ENCODE assay signal across 17 cellular contexts in the genomic region with DNA sequence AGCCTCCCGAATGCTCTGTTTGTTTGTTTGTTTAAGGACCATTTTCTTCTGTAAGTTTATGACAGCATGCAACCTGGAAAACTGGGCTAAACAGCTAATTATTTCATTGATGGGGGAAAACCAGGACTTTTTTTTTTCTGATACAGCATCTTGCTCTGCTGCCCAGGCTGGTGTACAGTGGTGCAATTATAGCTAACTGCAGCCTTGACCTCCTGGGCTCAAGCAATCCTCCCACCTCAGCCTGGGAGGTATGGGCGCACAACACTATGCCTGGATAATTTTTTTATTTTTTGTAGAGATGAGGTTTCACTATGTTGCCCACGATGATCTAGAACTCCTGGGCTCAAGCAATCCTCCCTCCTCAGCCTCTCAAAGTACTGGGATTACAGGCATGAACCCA. TPM values are rescaled to one million over a fixed set of nuclear protein-coding genes. Genes with fewer than 3 reads are reported as not detected.
DNase-seq lines count a peak whose midpoint lies in the region; FAIRE-seq and TF ChIP-seq lines count a peak whose summit lies in the region.
"Had no signal": no experiment of that assay in that cellular context is flagged by ENCODE, and none has a peak within 500 bp of the region (broad histone marks: within the 10 kb centered on the region; RNA-seq: fewer than 3 reads in every experiment).

No MANE protein-coding gene starts in this region.

- H3K9ac ChIP-seq in skeletal muscle tissue (ENCODE audit: low read depth in 1 of 3, low read length in 3 of 3) = peak overlapping the region in 2 of 3 donors; percentile 26 to 32
- H3K9ac ChIP-seq in kidney (ENCODE audit: low read length in 2 of 2) = no peak overlapping the region

- H3K27ac ChIP-seq in skeletal muscle tissue (ENCODE audit: low read depth, low read length) (peak overlapping the region; percentile 65), kidney (ENCODE audit: low read depth in 2 of 2, low read length in 2 of 2) (no peak overlapping the region)
- H3K27ac ChIP-seq: 22Rv1 had no signal

- no peaks in the 10 kb centered on the region for H3K9me3 Mint-ChIP-seq in chondrocyte (ENCODE audit: low read depth)
- no peaks in the 10 kb centered on the region for H3K9me3 Mint-ChIP-seq in nephron
- H3K9me3 Mint-ChIP-seq: CD8-positive, alpha-beta memory T cell; HFFc6 had no signal

- H3K9me3 ChIP-seq in skeletal muscle tissue (ENCODE audit: control insufficient read depth in 3 of 3, low read length in 3 of 3) (no peaks in the 10 kb centered on the region), kidney (ENCODE audit: control insufficient read depth in 1 of 2, low read length in 2 of 2) (no peaks in the 10 kb centered on the region)
- H3K9me3 ChIP-seq: Caco-2, HAP-1 had no signal

- no peak for FAIRE-seq in kidney (lab: Jason Lieb, UNC)
- FAIRE-seq: GM12892, H1 had no signal

- no peaks in the 10 kb centered on the region for H3K27me3 ChIP-seq in skeletal muscle tissue (ENCODE audit: control insufficient read depth in 3 of 3, insufficient read depth in 3 of 3, low read length in 3 of 3)

- DNase-seq in NCI-H2227 (lab: John Stamatoyannopoulos, UW; ENCODE audit: unreplicated experiment) = peak; percentile 33
- no peak for DNase-seq in NCI-H2227 treated with DMSO at 0.1 percent for 48 hours (lab: John Stamatoyannopoulos, UW)
- DNase-seq in chondrocyte (ENCODE audit: low spot score) = no peak
- no peak for DNase-seq in kidney
- DNase-seq in SKM-1 treated with dmso at 0.1 percent for 144 hours (lab: John Stamatoyannopoulos, UW; ENCODE audit: unreplicated experiment) = no peak
- no peak for DNase-seq in NCI-H526 (lab: John Stamatoyannopoulos, UW)
- DNase-seq: Caco-2; CD8-positive, alpha-beta memory T cell; DND-41; GDM1; HFFc6 had no signal

- H3K27ac Mint-ChIP-seq in chondrocyte (ENCODE audit: unreplicated experiment) = peak overlapping the region; percentile 84
- H3K27ac Mint-ChIP-seq in nephron = peak overlapping the region in 2 of 3 experiments; percentile 25 to 72
- H3K27ac Mint-ChIP-seq: HFFc6 had no signal

- TF ChIP-seq CTCF in chondrocyte (IDR thresholded peaks at IDR 0.05) = no peak
- no peak for TF ChIP-seq CTCF in nephron (IDR thresholded peaks at IDR 0.05; ENCODE audit: unreplicated experiment in 3 of 3)
- TF ChIP-seq CTCF in kidney (IDR thresholded peaks at IDR 0.05; ENCODE audit: borderline replicate concordance, extremely low read depth, insufficient read depth) = no peak

- H3K4me1 Mint-ChIP-seq in chondrocyte (ENCODE audit: low read depth) = peaks cover 56% of the 10 kb centered on the region
- peaks cover 21% of the 10 kb centered on the region for H3K4me1 Mint-ChIP-seq in nephron

- H3K36me3 Mint-ChIP-seq in chondrocyte (ENCODE audit: low read depth) (peaks cover 7% of the 10 kb centered on the region), nephron (ENCODE audit: low read depth) (peaks cover 48% of the 10 kb centered on the region)

- H3K36me3 ChIP-seq in skeletal muscle tissue (ENCODE audit: control insufficient read depth in 3 of 3, insufficient read depth in 3 of 3, low read length in 3 of 3) (peaks cover 0 to 3% (median 0%) of the 10 kb centered on the region in 3 donors), kidney (ENCODE audit: control insufficient read depth in 1 of 2, insufficient read depth in 2 of 2, low read length in 2 of 2) (no peaks in the 10 kb centered on the region)

- H3K4me1 ChIP-seq in skeletal muscle tissue (ENCODE audit: control insufficient read depth in 3 of 3, insufficient read depth in 3 of 3, low read length in 3 of 3) (peaks cover 8 to 13% (median 12%) of the 10 kb centered on the region in 3 donors), kidney (ENCODE audit: control insufficient read depth in 1 of 2, insufficient read depth in 1 of 2, low read depth in 1 of 2, low read length in 2 of 2) (no peaks in the 10 kb centered on the region)

- intact Hi-C loops in kidney (cut with DNase I) = no loop called here

- no peaks in the 10 kb centered on the region for H3K27me3 Mint-ChIP-seq in chondrocyte (ENCODE audit: low read depth)
- no peaks in the 10 kb centered on the region for H3K27me3 Mint-ChIP-seq in nephron (ENCODE audit: low read depth)
- H3K27me3 Mint-ChIP-seq: CD8-positive, alpha-beta memory T cell had no signal

- no peak overlapping the region for H3K4me3 Mint-ChIP-seq in chondrocyte (ENCODE audit: unreplicated experiment)
- H3K4me3 Mint-ChIP-seq in nephron = no peak overlapping the region
- H3K4me3 Mint-ChIP-seq: CD8-positive, alpha-beta memory T cell; HFFc6 had no signal

- H3K4me3 ChIP-seq in skeletal muscle tissue (ENCODE audit: low read length in 3 of 3) (no peak overlapping the region), kidney (ENCODE audit: low read length in 2 of 2) (no peak overlapping the region)
- H3K4me3 ChIP-seq: HAP-1 had no signal

RNA-seq across cellular contexts. Expression of gene GPATCH8, which starts 37.3 kb away (rescaled TPM):
- 31.1 to 47.0 TPM (median 35.5 TPM) in 3 replicates for total RNA-seq in chondrocyte
- total RNA-seq in skeletal muscle tissue = 25.1 TPM
- total RNA-seq in kidney = 47.0 TPM
- polyA plus RNA-seq in kidney (ENCODE audit: insufficient read depth, low read depth, low replicate concordance) = 3.5 TPM

Comparison
In these comparisons a context has a peak if more than half of its experiments do, and no peak if none do; other contexts are left out.
1. H3K9ac ChIP-seq: peak in skeletal muscle tissue (2 of 3); none in kidney (0 of 2).